13 cellular contexts compared by ENCODE assay signal in the genomic region with DNA sequence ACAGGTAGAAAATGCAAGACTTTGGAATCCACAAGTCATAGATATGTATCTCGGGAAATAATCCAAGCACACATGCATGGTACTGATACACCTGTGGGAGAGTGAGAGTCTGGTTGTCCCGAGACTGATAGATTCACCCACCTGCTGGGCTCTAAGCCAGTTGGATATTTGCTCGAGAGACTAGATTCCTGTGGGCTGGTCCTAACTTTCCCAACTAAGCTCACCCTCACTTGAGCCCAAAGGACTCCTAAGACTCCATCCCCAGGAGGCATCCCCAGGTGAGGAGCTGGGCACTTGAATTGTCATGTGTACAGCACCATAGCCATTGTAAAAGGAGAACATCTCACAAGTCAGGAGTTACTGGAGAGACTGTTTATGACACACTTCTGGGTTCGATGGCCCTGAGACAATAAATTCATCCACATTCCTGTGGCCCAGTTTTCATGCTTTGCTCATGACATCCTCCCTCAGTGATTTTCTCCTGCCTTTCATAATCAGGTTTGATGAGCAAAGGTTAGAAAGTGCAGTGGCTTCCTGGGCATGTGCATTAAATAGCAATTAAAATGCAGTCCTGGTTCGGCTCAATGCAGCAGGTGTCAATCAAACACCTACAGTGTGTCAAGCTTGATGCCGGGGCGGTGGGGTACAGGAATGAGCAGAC. TPM values are rescaled to one million over a fixed set of nuclear protein-coding genes. Genes with fewer than 3 reads are reported as not detected.
DNase-seq lines count a peak whose midpoint lies in the region; ATAC-seq and TF ChIP-seq lines count a peak whose summit lies in the region.
"Had no signal": no experiment of that assay in that cellular context is flagged by ENCODE, and none has a peak within 500 bp of the region (broad histone marks: within the 10 kb centered on the region; RNA-seq: fewer than 3 reads in every experiment).

No MANE protein-coding gene starts in this region.

- H2AFZ ChIP-seq in ACC112 (ENCODE audit: low read length, unreplicated experiment) (no peak overlapping the region), mammary epithelial cell (ENCODE audit: low read depth, low read length) (no peak overlapping the region)

- H3K79me2 ChIP-seq in ACC112 (ENCODE audit: control insufficient read depth, insufficient read depth, low read length, unreplicated experiment) = peaks cover 4% of the 10 kb centered on the region
- no peaks in the 10 kb centered on the region for H3K79me2 ChIP-seq in mammary epithelial cell (ENCODE audit: insufficient read depth, low read length)

- H3K4me3 ChIP-seq in ACC112 (ENCODE audit: low read depth, low read length) (no peak overlapping the region), mammary epithelial cell (replicated peaks in 1 of 3; ENCODE audit: insufficient read depth in 1 of 3, low read depth in 2 of 3, low read length in 3 of 3) (no peak overlapping the region)
- H3K4me3 ChIP-seq: tibial nerve had no signal

- dilution Hi-C loops in mammary epithelial cell (cut with HindIII; ENCODE audit: low sequenced_read_pairs) = no loop called here

- intact Hi-C loops in mammary epithelial cell (cut with micrococcal nuclease) = loop anchor here (10.0 kb wide), 1 partner anchor 236 kb away; a partner anchor contains a TSS

- BruUV-seq in mammary epithelial cell (replicated peaks; lab: Mats Ljungman, UMichigan) = no TSS peak

- peaks cover 25% of the 10 kb centered on the region for H3K4me1 ChIP-seq in ACC112 (ENCODE audit: control insufficient read depth, insufficient read depth, low read length, unreplicated experiment)
- H3K4me1 ChIP-seq in mammary epithelial cell (ENCODE audit: insufficient read depth, low read length) = peaks cover 9% of the 10 kb centered on the region
- H3K4me1 ChIP-seq: tibial nerve had no signal

- WGBS in mammary epithelial cell (ENCODE audit: low coverage, missing lambda C conversion rate) = 38% methylated on average over 7 of the region's 7 CpGs

- no peak for TF ChIP-seq CTCF in mammary epithelial cell (conservative IDR thresholded peaks at IDR 0.05 in 1 of 2, IDR thresholded peaks at IDR 0.05 in 1 of 2; ENCODE audit: extremely low read depth in 1 of 2, insufficient read depth in 1 of 2, low read depth in 1 of 2, low read length in 2 of 2)

- H3K36me3 ChIP-seq in ACC112 (ENCODE audit: insufficient read depth, low read length) (no peaks in the 10 kb centered on the region; the same call in 1 of the 2 replicates), mammary epithelial cell (ENCODE audit: insufficient read depth, low read length) (no peaks in the 10 kb centered on the region)
- H3K36me3 ChIP-seq: tibial nerve had no signal

- H3K4me2 ChIP-seq in mammary epithelial cell (ENCODE audit: insufficient read depth, low read depth, low read length) = no peak overlapping the region

- in situ Hi-C loops in mammary epithelial cell (cut with MboI; ENCODE audit: low sequenced_read_pairs in 2 of 2) = no loop called here

- no peaks in the 10 kb centered on the region for H3K27me3 ChIP-seq in ACC112 (ENCODE audit: insufficient read depth, low read length)
- no peaks in the 10 kb centered on the region for H3K27me3 ChIP-seq in mammary epithelial cell (ENCODE audit: insufficient read depth, low read length)
- H3K27me3 ChIP-seq: tibial nerve had no signal

- peak; percentile 41 for ATAC-seq in left lobe of liver
- no peak for ATAC-seq in HG02884 (IDR thresholded peaks at IDR 0.05; ENCODE audit: unreplicated experiment)
- ATAC-seq: activated naive CD8-positive, alpha-beta T cell treated with anti-CD3 and anti-CD28 coated beads, Interleukin-2, amount 50 U/mL, for 24 hours had no signal

- no peak overlapping the region for H3K9ac ChIP-seq in mammary epithelial cell (ENCODE audit: insufficient read depth, low read length)

- H3K9me3 ChIP-seq in mammary epithelial cell (replicated peaks; ENCODE audit: insufficient read depth, low read length) = no peaks in the 10 kb centered on the region
- H3K9me3 ChIP-seq: tibial nerve had no signal

- CTCF ChIA-PET in mammary epithelial cell (lab: Charles Lee; ENCODE audit: low non-redundant PET) = no interaction called here

- no peaks in the 10 kb centered on the region for H4K20me1 ChIP-seq in mammary epithelial cell (ENCODE audit: insufficient read depth, low read length)

- DNase-seq in HS-5 (ENCODE audit: low read depth) (peak; percentile 72), mammary epithelial cell (peak; percentile 81), left lobe of liver (ENCODE audit: low spot score) (no peak), germinal center (ENCODE audit: low spot score) (no peak), substantia nigra (lab: John Stamatoyannopoulos, UW) (no peak)
- DNase-seq in activated T-cell treated with anti-CD3 and anti-CD28 coated beads, Interleukin-2, amount 50 U/mL, for 1 hour = no peak
- DNase-seq: activated naive CD8-positive, alpha-beta T cell treated with anti-CD3 and anti-CD28 coated beads, Interleukin-2, amount 50 U/mL, for 24 hours; MM.1S; NCI-H345; RPMI8226 had no signal

- H3K27ac ChIP-seq in ACC112 (ENCODE audit: low read depth, low read length) = peak overlapping the region; percentile 70
- H3K27ac ChIP-seq in mammary epithelial cell (ENCODE audit: insufficient read depth, low read depth, low read length) = no peak overlapping the region
- no peak overlapping the region for H3K27ac ChIP-seq in substantia nigra (ENCODE audit: low read depth, low read length, poor library complexity, severe bottlenecking)
- H3K27ac ChIP-seq: tibial nerve had no signal

RNA-seq across cellular contexts. Expression of a gene that starts 18.1 kb away (rescaled TPM):
- total RNA-seq in mammary epithelial cell = 1 to 10 TPM; 1.1 to 5.3 TPM
- 0.58 TPM for polyA plus RNA-seq in mammary epithelial cell
- not detected for polyA minus RNA-seq in mammary epithelial cell
- 23.1 TPM for total RNA-seq in left lobe of liver

Comparison
In these comparisons a context has a peak if more than half of its experiments do, and no peak if none do; other contexts are left out.
1. DNase-seq: peak in HS-5 (single experiment) and mammary epithelial cell (single experiment); none in left lobe of liver (single experiment), germinal center (single experiment), activated T-cell treated with anti-CD3 and anti-CD28 coated beads, Interleukin-2, amount 50 U/mL, for 1 hour (single experiment) and substantia nigra (0 of 49).